ENCODE assay signal across 2 cellular contexts in genomic region chr2:28628987-28629386, GRCh38.
TF ChIP-seq lines count a peak whose summit lies in the region.

No MANE protein-coding gene starts in this region.

TF ChIP-seq in liver, 16 proteins besides CTCF, POLR2A, EP300 and RAD21 (continued from another document):
- TF ChIP-seq REST (IDR thresholded peaks at IDR 0.05) (no peak), HNF4A (conservative IDR thresholded peaks at IDR 0.05) (peak; percentile 53 to 54), ZBTB33 (IDR thresholded peaks at IDR 0.05) (no peak), NR2F2 (IDR thresholded peaks at IDR 0.05) (no peak), MAX (IDR thresholded peaks at IDR 0.05) (no peak), FOXA1 (IDR thresholded peaks at IDR 0.05) (no peak), JUND (IDR thresholded peaks at IDR 0.05) (no peak), EGR1 (IDR thresholded peaks at IDR 0.05; ENCODE audit: low read depth in 2 of 2) (no peak), TAF1 (conservative IDR thresholded peaks at IDR 0.05) (no peak), RXRA (IDR thresholded peaks at IDR 0.05) (peak; percentile 87 to 95), GABPA (IDR thresholded peaks at IDR 0.05 in 1 of 2, conservative IDR thresholded peaks at IDR 0.05 in 1 of 2) (no peak)

TF ChIP-seq in HepG2, 621 proteins besides CTCF, POLR2A, EP300 and RAD21 (continued from another document):
- no peak for TF ChIP-seq ZBTB2 (CRISPR knock-in tag; IDR thresholded peaks at IDR 0.05; ENCODE audit: low read depth)
- no peak for TF ChIP-seq ATF7-NPFF (CRISPR knock-in tag; IDR thresholded peaks at IDR 0.05; ENCODE audit: low read depth)
- no peak for TF ChIP-seq MAFK (conservative IDR thresholded peaks at IDR 0.05 in 1 of 2, IDR thresholded peaks at IDR 0.05 in 1 of 2; ENCODE audit: low read length in 2 of 2)
TF ChIP-seq in HepG2: peak in this region for 0.
